In the genomic region with DNA sequence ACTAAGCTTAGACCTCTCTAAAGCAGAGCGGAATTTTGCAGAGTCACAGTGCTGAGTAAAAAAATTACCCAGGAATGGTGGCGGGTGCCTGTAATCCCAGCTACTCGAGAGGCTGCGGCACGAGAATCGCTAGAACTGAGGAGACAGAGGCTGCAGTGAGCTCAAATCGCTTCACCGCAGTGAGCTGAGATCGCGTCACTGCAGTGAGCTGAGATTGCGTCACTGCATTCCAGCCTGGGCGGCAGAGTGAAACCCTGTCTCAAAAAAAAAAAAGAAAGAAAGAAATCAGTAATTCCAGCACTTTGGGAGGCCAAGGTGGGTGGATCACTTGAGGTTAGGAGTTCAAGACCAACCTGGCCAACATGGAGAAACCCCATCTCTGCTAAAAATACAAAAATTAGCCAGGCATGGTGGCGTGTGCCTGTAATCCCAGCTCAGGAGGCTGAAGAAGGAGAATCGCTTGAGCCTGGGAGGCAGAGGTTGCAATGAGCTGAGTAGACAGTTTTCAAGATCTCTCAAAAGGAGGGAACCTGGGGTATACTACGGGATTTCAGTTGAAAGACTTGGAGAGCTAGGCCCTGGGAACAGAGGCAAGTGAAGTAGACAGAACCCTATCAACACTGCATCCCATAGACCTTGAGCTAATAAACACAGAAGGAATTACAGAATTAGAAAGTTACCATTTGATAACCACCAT, we compare ENCODE assay signal across 1 cellular context.
A peak's percentile ranks its signal among the peaks of the same experiment; 100 is the strongest.
TF ChIP-seq lines count a peak whose summit lies in the region.
"Not testable (repeated sequence)": the region's sequence is repeated elsewhere in the genome, so short reads cannot be mapped to it uniquely, and the experiment has no call there.

No MANE protein-coding gene starts in this region.

TF ChIP-seq in HepG2, 621 proteins besides CTCF, POLR2A, EP300 and RAD21 (continued from another document):
- TF ChIP-seq, protein P1, sequence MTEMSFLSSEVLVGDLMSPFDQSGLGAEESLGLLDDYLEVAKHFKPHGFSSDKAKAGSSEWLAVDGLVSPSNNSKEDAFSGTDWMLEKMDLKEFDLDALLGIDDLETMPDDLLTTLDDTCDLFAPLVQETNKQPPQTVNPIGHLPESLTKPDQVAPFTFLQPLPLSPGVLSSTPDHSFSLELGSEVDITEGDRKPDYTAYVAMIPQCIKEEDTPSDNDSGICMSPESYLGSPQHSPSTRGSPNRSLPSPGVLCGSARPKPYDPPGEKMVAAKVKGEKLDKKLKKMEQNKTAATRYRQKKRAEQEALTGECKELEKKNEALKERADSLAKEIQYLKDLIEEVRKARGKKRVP (CRISPR knock-in tag; IDR thresholded peaks at IDR 0.05) = peak in 1 of 2 experiments; percentile 54; a peak in 1 of 4 replicates
- TF ChIP-seq CEBPB (IDR thresholded peaks at IDR 0.05; ENCODE audit: borderline replicate concordance, low read depth, low read length) = peak; percentile 76
- peak; percentile 69 for TF ChIP-seq TEAD3 (CRISPR knock-in tag; optimal IDR thresholded peaks at IDR 0.05; ENCODE audit: borderline replicate concordance)
- peak; percentile 92 for TF ChIP-seq HOXA3 (CRISPR knock-in tag; IDR thresholded peaks at IDR 0.05)
- peak; percentile 69 for TF ChIP-seq ATF7 (IDR thresholded peaks at IDR 0.05)
- TF ChIP-seq ATF7, CREB1 (CRISPR knock-in tag; IDR thresholded peaks at IDR 0.05): not testable (repeated sequence)
- peak; percentile 66 for TF ChIP-seq CREB1 (IDR thresholded peaks at IDR 0.05)
- TF ChIP-seq MAFK (conservative IDR thresholded peaks at IDR 0.05 in 1 of 2, IDR thresholded peaks at IDR 0.05 in 1 of 2; ENCODE audit: low read length in 2 of 2) = peak in 1 of 2 experiments; percentile 33; a peak in 2 of 4 replicates
- peak; percentile 79 for TF ChIP-seq CEBPG (CRISPR knock-in tag; IDR thresholded peaks at IDR 0.05)
- TF ChIP-seq MAFF (IDR thresholded peaks at IDR 0.05; ENCODE audit: low read depth, low read length) = peak; percentile 33; the same call in 1 of the 2 replicates
- TF ChIP-seq, protein P2, sequence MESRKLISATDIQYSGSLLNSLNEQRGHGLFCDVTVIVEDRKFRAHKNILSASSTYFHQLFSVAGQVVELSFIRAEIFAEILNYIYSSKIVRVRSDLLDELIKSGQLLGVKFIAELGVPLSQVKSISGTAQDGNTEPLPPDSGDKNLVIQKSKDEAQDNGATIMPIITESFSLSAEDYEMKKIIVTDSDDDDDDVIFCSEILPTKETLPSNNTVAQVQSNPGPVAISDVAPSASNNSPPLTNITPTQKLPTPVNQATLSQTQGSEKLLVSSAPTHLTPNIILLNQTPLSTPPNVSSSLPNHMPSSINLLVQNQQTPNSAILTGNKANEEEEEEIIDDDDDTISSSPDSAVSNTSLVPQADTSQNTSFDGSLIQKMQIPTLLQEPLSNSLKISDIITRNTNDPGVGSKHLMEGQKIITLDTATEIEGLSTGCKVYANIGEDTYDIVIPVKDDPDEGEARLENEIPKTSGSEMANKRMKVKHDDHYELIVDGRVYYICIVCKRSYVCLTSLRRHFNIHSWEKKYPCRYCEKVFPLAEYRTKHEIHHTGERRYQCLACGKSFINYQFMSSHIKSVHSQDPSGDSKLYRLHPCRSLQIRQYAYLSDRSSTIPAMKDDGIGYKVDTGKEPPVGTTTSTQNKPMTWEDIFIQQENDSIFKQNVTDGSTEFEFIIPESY (CRISPR knock-in tag; IDR thresholded peaks at IDR 0.05) = peak; percentile 52
- TF ChIP-seq ZBTB21 (CRISPR knock-in tag; IDR thresholded peaks at IDR 0.05) = peak; percentile 88
- TF ChIP-seq ZBTB38 (CRISPR knock-in tag; IDR thresholded peaks at IDR 0.05) = peak; percentile 61; the same call in 1 of the 2 replicates
- TF ChIP-seq, protein P3, sequence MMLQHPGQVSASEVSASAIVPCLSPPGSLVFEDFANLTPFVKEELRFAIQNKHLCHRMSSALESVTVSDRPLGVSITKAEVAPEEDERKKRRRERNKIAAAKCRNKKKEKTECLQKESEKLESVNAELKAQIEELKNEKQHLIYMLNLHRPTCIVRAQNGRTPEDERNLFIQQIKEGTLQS (CRISPR knock-in tag; IDR thresholded peaks at IDR 0.05) = peak; percentile 42; the same call in 1 of the 2 replicates
- TF ChIP-seq, protein P4, sequence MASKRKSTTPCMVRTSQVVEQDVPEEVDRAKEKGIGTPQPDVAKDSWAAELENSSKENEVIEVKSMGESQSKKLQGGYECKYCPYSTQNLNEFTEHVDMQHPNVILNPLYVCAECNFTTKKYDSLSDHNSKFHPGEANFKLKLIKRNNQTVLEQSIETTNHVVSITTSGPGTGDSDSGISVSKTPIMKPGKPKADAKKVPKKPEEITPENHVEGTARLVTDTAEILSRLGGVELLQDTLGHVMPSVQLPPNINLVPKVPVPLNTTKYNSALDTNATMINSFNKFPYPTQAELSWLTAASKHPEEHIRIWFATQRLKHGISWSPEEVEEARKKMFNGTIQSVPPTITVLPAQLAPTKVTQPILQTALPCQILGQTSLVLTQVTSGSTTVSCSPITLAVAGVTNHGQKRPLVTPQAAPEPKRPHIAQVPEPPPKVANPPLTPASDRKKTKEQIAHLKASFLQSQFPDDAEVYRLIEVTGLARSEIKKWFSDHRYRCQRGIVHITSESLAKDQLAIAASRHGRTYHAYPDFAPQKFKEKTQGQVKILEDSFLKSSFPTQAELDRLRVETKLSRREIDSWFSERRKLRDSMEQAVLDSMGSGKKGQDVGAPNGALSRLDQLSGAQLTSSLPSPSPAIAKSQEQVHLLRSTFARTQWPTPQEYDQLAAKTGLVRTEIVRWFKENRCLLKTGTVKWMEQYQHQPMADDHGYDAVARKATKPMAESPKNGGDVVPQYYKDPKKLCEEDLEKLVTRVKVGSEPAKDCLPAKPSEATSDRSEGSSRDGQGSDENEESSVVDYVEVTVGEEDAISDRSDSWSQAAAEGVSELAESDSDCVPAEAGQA (IDR thresholded peaks at IDR 0.05; ENCODE audit: low read depth) = 0 out of 2 replicates have a peak, but pooled peaks have one; percentile 46
- TF ChIP-seq, protein P4 (CRISPR knock-in tag; IDR thresholded peaks at IDR 0.05; ENCODE audit: borderline replicate concordance) = not testable (repeated sequence)
